23 cellular contexts compared by ENCODE assay signal in the genomic region with DNA sequence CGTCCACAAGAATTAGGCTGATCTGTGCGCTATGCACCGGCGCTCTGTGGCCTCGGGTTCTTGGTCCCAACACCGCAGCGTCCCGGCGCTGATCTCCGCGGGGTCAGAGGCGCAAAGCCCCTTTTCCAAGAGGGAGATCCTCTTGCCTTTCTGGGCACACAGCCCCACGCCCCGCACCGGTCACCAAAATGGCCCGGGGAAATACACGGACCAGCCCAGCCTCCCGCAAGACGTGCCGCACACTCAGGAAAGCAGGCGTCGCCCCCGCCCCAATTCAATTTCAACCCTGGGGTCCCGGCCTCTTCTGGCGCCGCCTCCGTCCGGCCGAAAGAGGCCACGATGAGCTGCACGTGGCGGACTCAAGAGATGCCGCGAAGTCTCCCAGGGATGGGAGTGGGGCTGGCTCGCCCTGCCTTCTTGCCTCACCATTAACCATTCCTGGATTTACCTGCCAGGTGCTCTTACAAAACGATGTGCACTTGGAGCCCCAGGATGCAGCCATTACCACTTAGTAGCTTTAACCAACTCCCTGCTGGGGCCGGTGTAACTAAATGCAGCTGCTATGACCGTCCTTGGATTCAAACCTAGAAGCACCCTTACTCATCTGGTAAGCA. TPM values are rescaled to one million over a fixed set of nuclear protein-coding genes. Genes with fewer than 3 reads are reported as not detected.
DNase-seq lines count a peak whose midpoint lies in the region; TF ChIP-seq lines count a peak whose summit lies in the region.
"Had no signal": no experiment of that assay in that cellular context is flagged by ENCODE, and none has a peak within 500 bp of the region (broad histone marks: within the 10 kb centered on the region; RNA-seq: fewer than 3 reads in every experiment).

No MANE protein-coding gene starts in this region.

- H3K9me2 ChIP-seq in Karpas-422 (replicated peaks; ENCODE audit: insufficient read depth, low read length), result no peaks in the 10 kb centered on the region

- H3K36me3 ChIP-seq in Karpas-422 (ENCODE audit: insufficient read depth, low read length) (no peaks in the 10 kb centered on the region), endodermal cell (ENCODE audit: control insufficient read depth, insufficient read depth, low read length) (no peaks in the 10 kb centered on the region), osteoblast (ENCODE audit: insufficient read depth, low read length) (no peaks in the 10 kb centered on the region)
- H3K36me3 ChIP-seq: BE2C, HAP-1 had no signal

- H3K27me3 ChIP-seq in Karpas-422 (ENCODE audit: low read length), result no peaks in the 10 kb centered on the region
- no peaks in the 10 kb centered on the region for H3K27me3 ChIP-seq in endodermal cell (ENCODE audit: control insufficient read depth, insufficient read depth, low read length, poor library complexity, severe bottlenecking)
- peaks cover 18% of the 10 kb centered on the region for H3K27me3 ChIP-seq in osteoblast (ENCODE audit: insufficient read depth, low read length)
- H3K27me3 ChIP-seq: BE2C had no signal

- H3K4me3 Mint-ChIP-seq in endodermal cell, result no peak overlapping the region
- H3K4me3 Mint-ChIP-seq: CD14-positive monocyte; CD8-positive, alpha-beta memory T cell had no signal

- no peak overlapping the region for H3K9ac ChIP-seq in Karpas-422 (ENCODE audit: low read length)
- no peak overlapping the region for H3K9ac ChIP-seq in endodermal cell (ENCODE audit: extremely low read depth, low read length, poor library complexity, severe bottlenecking)

- no peaks in the 10 kb centered on the region for H3K27me3 Mint-ChIP-seq in endodermal cell (ENCODE audit: insufficient read depth)

- no peaks in the 10 kb centered on the region for H3K4me1 Mint-ChIP-seq in endodermal cell
- H3K4me1 Mint-ChIP-seq: CD14-positive monocyte; CD8-positive, alpha-beta memory T cell had no signal

- no peak overlapping the region for H3K4me2 ChIP-seq in Karpas-422 (ENCODE audit: low read depth, low read length, poor library complexity, severe bottlenecking)
- H3K4me2 ChIP-seq in osteoblast (ENCODE audit: insufficient read depth, low read length), result no peak overlapping the region

- H2AFZ ChIP-seq in Karpas-422 (ENCODE audit: low read length) (no peak overlapping the region), osteoblast (ENCODE audit: low read length) (no peak overlapping the region)

- no peaks in the 10 kb centered on the region for H3K79me2 ChIP-seq in Karpas-422 (ENCODE audit: low read length)
- H3K79me2 ChIP-seq in osteoblast (ENCODE audit: insufficient read depth, low read length), result no peaks in the 10 kb centered on the region

- H3K27ac ChIP-seq in Karpas-422 (ENCODE audit: low read length), result no peak overlapping the region
- H3K27ac ChIP-seq in endodermal cell (ENCODE audit: low read depth, low read length), result no peak overlapping the region
- no peak overlapping the region for H3K27ac ChIP-seq in osteoblast (ENCODE audit: low read depth, low read length)
- H3K27ac ChIP-seq: SK-N-MC had no signal

- no peak overlapping the region for H3K27ac Mint-ChIP-seq in endodermal cell
- H3K27ac Mint-ChIP-seq: CD14-positive monocyte; CD8-positive, alpha-beta memory T cell had no signal

- no peaks in the 10 kb centered on the region for H4K20me1 ChIP-seq in Karpas-422 (ENCODE audit: insufficient read depth, low read depth, low read length)
- H4K20me1 ChIP-seq in osteoblast (ENCODE audit: insufficient read depth, low read length), result no peaks in the 10 kb centered on the region

- DNase-seq in NCI-H345 (lab: John Stamatoyannopoulos, UW) (peak; percentile 8), NCI-H345 treated with DMSO at 0.1 percent for 48 hours (lab: John Stamatoyannopoulos, UW; ENCODE audit: unreplicated experiment) (no peak), Karpas-422 (peak; percentile 14), endodermal cell (peak; percentile 60), osteoblast (ENCODE audit: insufficient read length, low spot score, missing footprints) (peak; percentile 34), NCI-H2107 treated with DMSO at 0.1 percent for 48 hours (lab: John Stamatoyannopoulos, UW; ENCODE audit: unreplicated experiment) (no peak), HuH-7 (ENCODE audit: low spot score) (no peak), NCI-H510A treated with DMSO at 0.1 percent for 48 hours (lab: John Stamatoyannopoulos, UW) (no peak)
- DNase-seq: 8988T; ACHN; BE2C; CD8-positive, alpha-beta memory T cell; DMS79 treated with DMSO at 0.1 percent for 48 hours; KG1; NCI-H1048; NCI-H1417; NCI-H187; NCI-H2081 treated with DMSO at 0.1 percent for 48 hours; SIG-M5 had no signal

- 89 to 92% methylated on average over 14 to 38 of the region's 38 CpGs for WGBS in endodermal cell (ENCODE audit: insufficient coverage in 1 of 2, insufficient read length in 1 of 2), 2 experiments

- no peaks in the 10 kb centered on the region for H3K9me3 Mint-ChIP-seq in endodermal cell
- H3K9me3 Mint-ChIP-seq: CD8-positive, alpha-beta memory T cell had no signal

- H3K4me3 ChIP-seq in Karpas-422 (ENCODE audit: low read length), result no peak overlapping the region
- no peak overlapping the region for H3K4me3 ChIP-seq in endodermal cell (ENCODE audit: low read length)
- no peak overlapping the region for H3K4me3 ChIP-seq in osteoblast (ENCODE audit: insufficient read depth, low read length)
- H3K4me3 ChIP-seq: HAP-1, SK-N-MC had no signal

- TF ChIP-seq CTCF in endodermal cell (conservative IDR thresholded peaks at IDR 0.05), result no peak
- TF ChIP-seq CTCF in osteoblast (IDR thresholded peaks at IDR 0.05; ENCODE audit: extremely low read depth, low read depth, low read length), result no peak

- H3K9me3 ChIP-seq in Karpas-422 (ENCODE audit: low read length), result no peaks in the 10 kb centered on the region
- no peaks in the 10 kb centered on the region for H3K9me3 ChIP-seq in endodermal cell (ENCODE audit: control insufficient read depth, low read length)
- no peaks in the 10 kb centered on the region for H3K9me3 ChIP-seq in osteoblast (ENCODE audit: low read depth, low read length)
- H3K9me3 ChIP-seq: BE2C, HAP-1 had no signal

- H3K36me3 Mint-ChIP-seq in endodermal cell (ENCODE audit: low read depth), result no peaks in the 10 kb centered on the region
- H3K36me3 Mint-ChIP-seq: CD14-positive monocyte; CD8-positive, alpha-beta memory T cell had no signal

- H3K4me1 ChIP-seq in Karpas-422 (ENCODE audit: low read length), result no peaks in the 10 kb centered on the region
- H3K4me1 ChIP-seq in endodermal cell (ENCODE audit: control insufficient read depth, insufficient read depth, low read length), result no peaks in the 10 kb centered on the region
- H3K4me1 ChIP-seq in osteoblast (ENCODE audit: insufficient read depth, low read length), result no peaks in the 10 kb centered on the region
- H3K4me1 ChIP-seq: BE2C, HAP-1 had no signal

RNA-seq across cellular contexts. Expression of a gene that starts 10.5 kb away (rescaled TPM):
- total RNA-seq in Karpas-422 (2014; rRNA removed; shearing (Covaris generic); ENCODE audit: low replicate concordance), result not detected in 2 replicates
- total RNA-seq in endodermal cell, result not detected
- polyA plus RNA-seq in endodermal cell (2013, experiment 1 of 2), result not detected
- polyA plus RNA-seq in endodermal cell (2013, experiment 2 of 2), result not detected
- total RNA-seq in osteoblast, result not detected in 2 replicates
- total RNA-seq: CD8-positive, alpha-beta memory T cell; NCI-H460 had no signal
- polyA plus RNA-seq: CD14-positive monocyte; CD8-positive, alpha-beta memory T cell had no signal

RNA-seq across cellular contexts. Expression of a gene that starts 42.0 kb away (rescaled TPM):
- not detected in 2 replicates for total RNA-seq in Karpas-422 (2014; rRNA removed; shearing (Covaris generic); ENCODE audit: low replicate concordance)
- total RNA-seq in endodermal cell (1 to 10 TPM; 1.6 to 3.0 TPM), osteoblast (not detected in 2 replicates)
- polyA plus RNA-seq in endodermal cell (2013, experiment 1 of 2), result 1.2 TPM
- 0.95 TPM for polyA plus RNA-seq in endodermal cell (2013, experiment 2 of 2)
- polyA plus RNA-seq: CD14-positive monocyte had no signal

Comparison
In these comparisons a context has a peak if more than half of its experiments do, and no peak if none do; other contexts are left out.
1. DNase-seq: peak in NCI-H345 (single experiment), Karpas-422 (single experiment), endodermal cell (single experiment) and osteoblast (single experiment); none in NCI-H345 treated with DMSO at 0.1 percent for 48 hours (single experiment), NCI-H2107 treated with DMSO at 0.1 percent for 48 hours (single experiment), HuH-7 (single experiment) and NCI-H510A treated with DMSO at 0.1 percent for 48 hours (single experiment).